In genomic region chr18:48827321-48828200, GRCh38 we compare ENCODE assay signal across 8 cellular contexts.
A peak's percentile ranks its signal among the peaks of the same experiment; 100 is the strongest.
DNase-seq lines count a peak whose midpoint lies in the region; ATAC-seq and TF ChIP-seq lines count a peak whose summit lies in the region.

No MANE protein-coding gene starts in this region.

- H3K4me1 Mint-ChIP-seq in glutamatergic neuron (ENCODE audit: low read depth, unreplicated experiment) = peaks cover 21% of the 10 kb centered on the region
- peaks cover 9 to 23% (median 18%) of the 10 kb centered on the region in 4 donors for H3K4me1 Mint-ChIP-seq in naive thymus-derived CD8-positive, alpha-beta T cell

- ATAC-seq in GM21528 (IDR thresholded peaks at IDR 0.05; ENCODE audit: low FRiP score, unreplicated experiment) = no peak
- no peak for ATAC-seq in naive thymus-derived CD8-positive, alpha-beta T cell
- ATAC-seq in GM18873 (IDR thresholded peaks at IDR 0.05; ENCODE audit: low FRiP score, unreplicated experiment) = no peak

- WGBS in HUES64 = 23% methylated on average over 21 of the region's 21 CpGs

- DNase-seq in SK-N-MC (ENCODE audit: low read depth, low spot score) (no peak), glutamatergic neuron (peak; percentile 14), renal cortical epithelial cell (ENCODE audit: low read depth) (peak; percentile 72), putamen (ENCODE audit: low spot score) (no peak)
- DNase-seq in naive thymus-derived CD8-positive, alpha-beta T cell = no peak

- no peak for TF ChIP-seq CTCF in glutamatergic neuron (IDR thresholded peaks at IDR 0.05; ENCODE audit: partially characterized antibody, unreplicated experiment)

- H3K27me3 Mint-ChIP-seq in glutamatergic neuron (ENCODE audit: unreplicated experiment) = peaks cover 8% of the 10 kb centered on the region
- peaks cover 0 to 2% (median 0%) of the 10 kb centered on the region in 5 donors for H3K27me3 Mint-ChIP-seq in naive thymus-derived CD8-positive, alpha-beta T cell

- H3K36me3 Mint-ChIP-seq in glutamatergic neuron (ENCODE audit: unreplicated experiment) = peaks cover 19% of the 10 kb centered on the region
- H3K36me3 Mint-ChIP-seq in naive thymus-derived CD8-positive, alpha-beta T cell = no peaks in the 10 kb centered on the region

- POLR2A ChIA-PET in naive thymus-derived CD8-positive, alpha-beta T cell (lab: Charles Lee) = interaction anchor here (1.4 kb wide), 1 partner anchor 14 kb away, joined by 4 read pairs; no protein-coding TSS in a partner anchor

- no peak overlapping the region for H3K4me3 Mint-ChIP-seq in glutamatergic neuron (ENCODE audit: unreplicated experiment)
- H3K4me3 Mint-ChIP-seq in naive thymus-derived CD8-positive, alpha-beta T cell = peak overlapping the region in 1 of 10 donors; percentile 24

- H3K9me3 ChIP-seq in HUES64 (ENCODE audit: insufficient read depth, low read depth, low read length) (no peaks in the 10 kb centered on the region), SK-N-MC (ENCODE audit: low read depth, low read length) (no peaks in the 10 kb centered on the region)

- H3K9ac ChIP-seq in HUES64 (ENCODE audit: low read depth, low read length) = peak overlapping the region; percentile 46; the same call in 1 of the 2 replicates
- H3K9ac ChIP-seq in SK-N-MC (ENCODE audit: insufficient read length) = no peak overlapping the region

- H3K27ac Mint-ChIP-seq in glutamatergic neuron (ENCODE audit: unreplicated experiment) = no peak overlapping the region
- H3K27ac Mint-ChIP-seq in naive thymus-derived CD8-positive, alpha-beta T cell = peak overlapping the region in 2 of 10 donors; percentile 5 to 73

- H3K4me3 ChIP-seq in HUES64 (ENCODE audit: low read length) = peak overlapping the region; percentile 8; the same call in 1 of the 2 replicates
- H3K4me3 ChIP-seq in SK-N-MC = peak overlapping the region; percentile 67

- H3K27ac ChIP-seq in HUES64 (ENCODE audit: low read depth, low read length) = 0 out of 2 replicates have a peak overlapping the region, but pooled peaks have one; percentile 12
- peak overlapping the region; percentile 69 for H3K27ac ChIP-seq in SK-N-MC

- H3K4me1 ChIP-seq in HUES64 (ENCODE audit: insufficient read depth, low read length) = peaks cover 45% of the 10 kb centered on the region

- no peaks in the 10 kb centered on the region for H3K27me3 ChIP-seq in HUES64 (ENCODE audit: insufficient read depth, low read length)

- peaks cover 12% of the 10 kb centered on the region for H3K9me3 Mint-ChIP-seq in glutamatergic neuron (ENCODE audit: unreplicated experiment)
- peaks cover 0 to 6% (median 0%) of the 10 kb centered on the region in 9 donors for H3K9me3 Mint-ChIP-seq in naive thymus-derived CD8-positive, alpha-beta T cell

- H3K36me3 ChIP-seq in HUES64 (ENCODE audit: insufficient read depth, low read length) (no peaks in the 10 kb centered on the region), SK-N-MC (ENCODE audit: insufficient read depth, low read length) (peaks cover 1% of the 10 kb centered on the region; the same call in 1 of the 2 replicates)

Comparison
In these comparisons a context has a peak if more than half of its experiments do, and no peak if none do; other contexts are left out.
1. DNase-seq: peak in glutamatergic neuron (single experiment) and renal cortical epithelial cell (single experiment); none in SK-N-MC (single experiment), naive thymus-derived CD8-positive, alpha-beta T cell (0 of 10) and putamen (single experiment).